ENCODE assay signal across 13 cellular contexts in genomic region chr9:81032831-81033230, GRCh38.
DNase-seq lines count a peak whose midpoint lies in the region; ATAC-seq and TF ChIP-seq lines count a peak whose summit lies in the region.
"Had no signal": no experiment of that assay in that cellular context is flagged by ENCODE, and none has a peak within 500 bp of the region (broad histone marks: within the 10 kb centered on the region; RNA-seq: fewer than 3 reads in every experiment).

No MANE protein-coding gene starts in this region.

- no peak overlapping the region for H3K9ac ChIP-seq in neuronal stem cell (ENCODE audit: low read depth, low read length, poor library complexity)

- no peaks in the 10 kb centered on the region for H3K9me3 ChIP-seq in neuronal stem cell (replicated peaks in 1 of 2; ENCODE audit: control insufficient read depth in 2 of 2, insufficient read depth in 1 of 2, low read depth in 1 of 2, low read length in 2 of 2)
- H3K9me3 ChIP-seq: MG63 had no signal

- ATAC-seq in HG02938 (IDR thresholded peaks at IDR 0.05; ENCODE audit: unreplicated experiment) (no peak), esophagus mucosa (no peak)

- no peak overlapping the region for H3K18ac ChIP-seq in neuronal stem cell (ENCODE audit: low read length)

- peak overlapping the region; percentile 45 for H2AFZ ChIP-seq in neuronal stem cell (ENCODE audit: low read length)

- no peak overlapping the region for H3K4ac ChIP-seq in neuronal stem cell (ENCODE audit: low read length)

- peak; percentile 47 for DNase-seq in DMS79 treated with DMSO at 0.1 percent for 48 hours (lab: John Stamatoyannopoulos, UW)
- DNase-seq in NCI-H226: peak; percentile 69
- peak; percentile 87 for DNase-seq in fibroblast of villous mesenchyme (ENCODE audit: low read depth)
- DNase-seq in neuronal stem cell (ENCODE audit: low spot score): no peak
- DNase-seq in NCI-H1694 (lab: John Stamatoyannopoulos, UW): no peak
- DNase-seq in SKM-1 treated with dmso at 0.1 percent for 144 hours (lab: John Stamatoyannopoulos, UW; ENCODE audit: unreplicated experiment): no peak
- DNase-seq: activated CD4-positive, CD25-positive, alpha-beta regulatory T cell treated with anti-CD3 and anti-CD28 coated beads, Interleukin-2, amount 50 U/mL, for 72 hours; activated T-cell treated with anti-CD3 and anti-CD28 coated beads for 4 hours; immature natural killer cell had no signal

- no peaks in the 10 kb centered on the region for H3K4me1 ChIP-seq in neuronal stem cell (ENCODE audit: control insufficient read depth in 2 of 2, insufficient read depth in 1 of 2, low read depth in 1 of 2, low read length in 2 of 2)

- no peak overlapping the region for H2AK5ac ChIP-seq in neuronal stem cell (ENCODE audit: low read depth, low read length)

- H3K4me2 ChIP-seq in neuronal stem cell (ENCODE audit: insufficient read depth, low read length, poor library complexity, severe bottlenecking): no peak overlapping the region

- H2BK5ac ChIP-seq in neuronal stem cell (ENCODE audit: low read length): no peak overlapping the region

- no peak overlapping the region for H4K8ac ChIP-seq in neuronal stem cell (ENCODE audit: low read depth, low read length)

- no CpG with 5 or more reads among the region's 1 CpG for WGBS in neuronal stem cell (ENCODE audit: extremely low coverage in 2 of 2, insufficient read length in 2 of 2, insufficient replicate concordance in 1 of 2), 2 donors

- no peak overlapping the region for H2BK12ac ChIP-seq in neuronal stem cell (ENCODE audit: low read length)

- no peaks in the 10 kb centered on the region for H3K79me1 ChIP-seq in neuronal stem cell (ENCODE audit: low read depth, low read length)

- TF ChIP-seq CTCF in fibroblast of villous mesenchyme (IDR thresholded peaks at IDR 0.05; ENCODE audit: insufficient read depth, low read depth, low read length): no peak

- no peaks in the 10 kb centered on the region for H3K36me3 ChIP-seq in neuronal stem cell (replicated peaks in 1 of 2; ENCODE audit: control insufficient read depth in 2 of 2, insufficient read depth in 2 of 2, low read length in 2 of 2)
- H3K36me3 ChIP-seq: MG63 had no signal

- no peak overlapping the region for H2BK120ac ChIP-seq in neuronal stem cell (ENCODE audit: low read depth, low read length)

- no peak overlapping the region for H2BK15ac ChIP-seq in neuronal stem cell (ENCODE audit: low read length)

- no peak overlapping the region for H3K23ac ChIP-seq in neuronal stem cell (ENCODE audit: low read depth, low read length, poor library complexity)

- no peak overlapping the region for H4K91ac ChIP-seq in neuronal stem cell (ENCODE audit: low read depth, low read length, poor library complexity)

- H3K27ac ChIP-seq in neuronal stem cell (replicated peaks; ENCODE audit: low read length): no peak overlapping the region
- H3K27ac ChIP-seq: C4-2B had no signal

- no peak overlapping the region for H3K4me3 ChIP-seq in fibroblast of villous mesenchyme (ENCODE audit: low read depth, low read length)
- no peak overlapping the region for H3K4me3 ChIP-seq in neuronal stem cell (ENCODE audit: low read length in 2 of 2)
- H3K4me3 ChIP-seq: MG63 had no signal

- H3K27me3 ChIP-seq in neuronal stem cell (ENCODE audit: control insufficient read depth in 3 of 3, insufficient read depth in 3 of 3, low read depth in 1 of 3, low read length in 3 of 3): no peaks in the 10 kb centered on the region
- H3K27me3 ChIP-seq: MG63 had no signal

- no peak overlapping the region for H3K14ac ChIP-seq in neuronal stem cell (ENCODE audit: low read length)

Comparison
In these comparisons a context has a peak if more than half of its experiments do, and no peak if none do; other contexts are left out.
1. DNase-seq: peak in DMS79 treated with DMSO at 0.1 percent for 48 hours (single experiment), NCI-H226 (single experiment) and fibroblast of villous mesenchyme (single experiment); none in neuronal stem cell (single experiment), NCI-H1694 (single experiment) and SKM-1 treated with dmso at 0.1 percent for 144 hours (single experiment).